ENCODE assay signal across 1 cellular context in the genomic region with DNA sequence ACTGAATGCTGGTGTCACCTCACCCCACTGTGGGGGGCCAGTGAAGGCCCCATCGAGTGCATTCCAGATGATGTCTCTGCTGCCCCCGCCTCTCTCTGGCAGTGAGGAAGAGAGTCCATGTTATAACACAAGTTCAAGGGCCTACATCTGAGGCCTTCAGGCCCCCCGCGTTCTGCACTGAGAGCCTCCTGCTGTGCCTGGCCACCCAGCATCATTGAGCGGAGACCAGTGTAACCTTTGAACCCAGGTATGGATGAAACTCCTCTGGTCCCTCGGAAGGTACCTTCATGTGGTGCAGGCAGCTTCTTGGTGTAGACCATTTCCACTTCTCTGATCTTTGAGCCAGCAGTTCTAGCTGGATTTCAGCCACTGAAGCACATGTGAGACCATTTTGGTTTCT.
TF ChIP-seq lines count a peak whose summit lies in the region.

No MANE protein-coding gene starts in this region.

TF ChIP-seq in GM23338, 12 proteins besides CTCF, POLR2A, EP300 and RAD21 (continued from another document):
- TF ChIP-seq, protein P1, sequence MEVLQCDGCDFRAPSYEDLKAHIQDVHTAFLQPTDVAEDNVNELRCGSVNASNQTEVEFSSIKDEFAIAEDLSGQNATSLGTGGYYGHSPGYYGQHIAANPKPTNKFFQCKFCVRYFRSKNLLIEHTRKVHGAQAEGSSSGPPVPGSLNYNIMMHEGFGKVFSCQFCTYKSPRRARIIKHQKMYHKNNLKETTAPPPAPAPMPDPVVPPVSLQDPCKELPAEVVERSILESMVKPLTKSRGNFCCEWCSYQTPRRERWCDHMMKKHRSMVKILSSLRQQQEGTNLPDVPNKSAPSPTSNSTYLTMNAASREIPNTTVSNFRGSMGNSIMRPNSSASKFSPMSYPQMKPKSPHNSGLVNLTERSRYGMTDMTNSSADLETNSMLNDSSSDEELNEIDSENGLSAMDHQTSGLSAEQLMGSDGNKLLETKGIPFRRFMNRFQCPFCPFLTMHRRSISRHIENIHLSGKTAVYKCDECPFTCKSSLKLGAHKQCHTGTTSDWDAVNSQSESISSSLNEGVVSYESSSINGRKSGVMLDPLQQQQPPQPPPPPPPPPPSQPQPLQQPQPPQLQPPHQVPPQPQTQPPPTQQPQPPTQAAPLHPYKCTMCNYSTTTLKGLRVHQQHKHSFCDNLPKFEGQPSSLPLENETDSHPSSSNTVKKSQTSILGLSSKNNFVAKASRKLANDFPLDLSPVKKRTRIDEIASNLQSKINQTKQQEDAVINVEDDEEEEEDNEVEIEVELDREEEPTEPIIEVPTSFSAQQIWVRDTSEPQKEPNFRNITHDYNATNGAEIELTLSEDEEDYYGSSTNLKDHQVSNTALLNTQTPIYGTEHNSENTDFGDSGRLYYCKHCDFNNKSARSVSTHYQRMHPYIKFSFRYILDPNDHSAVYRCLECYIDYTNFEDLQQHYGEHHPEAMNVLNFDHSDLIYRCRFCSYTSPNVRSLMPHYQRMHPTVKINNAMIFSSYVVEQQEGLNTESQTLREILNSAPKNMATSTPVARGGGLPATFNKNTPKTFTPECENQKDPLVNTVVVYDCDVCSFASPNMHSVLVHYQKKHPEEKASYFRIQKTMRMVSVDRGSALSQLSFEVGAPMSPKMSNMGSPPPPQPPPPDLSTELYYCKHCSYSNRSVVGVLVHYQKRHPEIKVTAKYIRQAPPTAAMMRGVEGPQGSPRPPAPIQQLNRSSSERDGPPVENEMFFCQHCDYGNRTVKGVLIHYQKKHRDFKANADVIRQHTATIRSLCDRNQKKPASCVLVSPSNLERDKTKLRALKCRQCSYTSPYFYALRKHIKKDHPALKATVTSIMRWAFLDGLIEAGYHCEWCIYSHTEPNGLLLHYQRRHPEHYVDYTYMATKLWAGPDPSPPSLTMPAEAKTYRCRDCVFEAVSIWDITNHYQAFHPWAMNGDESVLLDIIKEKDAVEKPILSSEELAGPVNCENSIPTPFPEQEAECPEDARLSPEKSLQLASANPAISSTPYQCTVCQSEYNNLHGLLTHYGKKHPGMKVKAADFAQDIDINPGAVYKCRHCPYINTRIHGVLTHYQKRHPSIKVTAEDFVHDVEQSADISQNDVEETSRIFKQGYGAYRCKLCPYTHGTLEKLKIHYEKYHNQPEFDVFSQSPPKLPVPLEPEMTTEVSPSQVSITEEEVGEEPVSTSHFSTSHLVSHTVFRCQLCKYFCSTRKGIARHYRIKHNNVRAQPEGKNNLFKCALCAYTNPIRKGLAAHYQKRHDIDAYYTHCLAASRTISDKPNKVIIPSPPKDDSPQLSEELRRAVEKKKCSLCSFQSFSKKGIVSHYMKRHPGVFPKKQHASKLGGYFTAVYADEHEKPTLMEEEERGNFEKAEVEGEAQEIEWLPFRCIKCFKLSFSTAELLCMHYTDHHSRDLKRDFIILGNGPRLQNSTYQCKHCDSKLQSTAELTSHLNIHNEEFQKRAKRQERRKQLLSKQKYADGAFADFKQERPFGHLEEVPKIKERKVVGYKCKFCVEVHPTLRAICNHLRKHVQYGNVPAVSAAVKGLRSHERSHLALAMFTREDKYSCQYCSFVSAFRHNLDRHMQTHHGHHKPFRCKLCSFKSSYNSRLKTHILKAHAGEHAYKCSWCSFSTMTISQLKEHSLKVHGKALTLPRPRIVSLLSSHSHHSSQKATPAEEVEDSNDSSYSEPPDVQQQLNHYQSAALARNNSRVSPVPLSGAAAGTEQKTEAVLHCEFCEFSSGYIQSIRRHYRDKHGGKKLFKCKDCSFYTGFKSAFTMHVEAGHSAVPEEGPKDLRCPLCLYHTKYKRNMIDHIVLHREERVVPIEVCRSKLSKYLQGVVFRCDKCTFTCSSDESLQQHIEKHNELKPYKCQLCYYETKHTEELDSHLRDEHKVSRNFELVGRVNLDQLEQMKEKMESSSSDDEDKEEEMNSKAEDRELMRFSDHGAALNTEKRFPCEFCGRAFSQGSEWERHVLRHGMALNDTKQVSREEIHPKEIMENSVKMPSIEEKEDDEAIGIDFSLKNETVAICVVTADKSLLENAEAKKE (CRISPR knock-in tag; IDR thresholded peaks at IDR 0.05) = no peak
- TF ChIP-seq ZNF331 (CRISPR knock-in tag; IDR thresholded peaks at IDR 0.05; ENCODE audit: low read depth) (no peak), EZH2 (IDR thresholded peaks at IDR 0.05; ENCODE audit: low read depth, unreplicated experiment) (no peak), CREB1 (CRISPR knock-in tag; IDR thresholded peaks at IDR 0.05; ENCODE audit: low read depth) (no peak), EZH2phosphoT487 (IDR thresholded peaks at IDR 0.05; ENCODE audit: unreplicated experiment) (no peak), ZNF114 (CRISPR knock-in tag; IDR thresholded peaks at IDR 0.05) (no peak), NANOG (IDR thresholded peaks at IDR 0.05; ENCODE audit: borderline replicate concordance) (no peak), JUNB (IDR thresholded peaks at IDR 0.05; ENCODE audit: unreplicated experiment) (no peak), STAT1 (IDR thresholded peaks at IDR 0.05; ENCODE audit: unreplicated experiment) (no peak), POLR2AphosphoS5 (IDR thresholded peaks at IDR 0.05; ENCODE audit: low read depth) (no peak)
